In the genomic region with DNA sequence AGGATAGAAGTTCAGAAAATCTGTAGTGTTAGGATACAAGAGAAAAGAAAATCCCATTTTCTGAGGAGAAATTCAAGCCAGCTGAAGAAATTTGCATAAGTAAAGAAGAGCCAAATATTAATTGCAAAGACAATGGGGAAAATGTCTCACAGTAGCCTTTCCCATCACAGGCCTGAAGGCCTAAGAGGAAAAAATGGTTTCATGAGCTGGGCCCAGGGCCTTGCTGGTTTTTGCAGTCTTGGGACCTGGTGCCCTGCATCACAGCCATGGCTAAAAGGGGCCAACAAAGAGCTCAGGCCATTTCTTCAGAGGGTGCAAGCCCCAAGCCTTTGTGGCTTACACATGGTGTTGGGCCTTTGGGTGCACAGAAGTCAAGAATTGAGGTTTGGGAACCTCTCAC, we compare ENCODE assay signal across 35 cellular contexts.
"Had no signal": no experiment of that assay in that cellular context is flagged by ENCODE, and none has a peak within 500 bp of the region (broad histone marks: within the 10 kb centered on the region; RNA-seq: fewer than 3 reads in every experiment).

No MANE protein-coding gene starts in this region.

- H3K9me3 ChIP-seq: MG63 had no signal

- H3K4me3 ChIP-seq: MG63 had no signal

- H3K27me3 ChIP-seq: MG63 had no signal

- DNase-seq: Karpas-422, Kasumi-1, MG63, MM.1S, MV-4-11, NCI-H1048, NCI-H1092, NCI-H1092 treated with DMSO at 0.1 percent for 48 hours, NCI-H1105, NCI-H1105 treated with DMSO at 0.1 percent for 48 hours, NCI-H1417, NCI-H1417 treated with DMSO at 0.1 percent for 48 hours, NCI-H1436, NCI-H1436 treated with DMSO at 0.1 percent for 48 hours, NCI-H146, NCI-H1694, NCI-H1694 treated with DMSO at 0.1 percent for 48 hours, NCI-H187, NCI-H187 treated with DMSO at 0.1 percent for 48 hours, NCI-H1930, NCI-H2029, NCI-H2029 treated with DMSO at 0.1 percent for 48 hours, NCI-H2081, NCI-H2081 treated with DMSO at 0.1 percent for 48 hours, NCI-H2107, NCI-H2171, NCI-H2171 treated with DMSO at 0.1 percent for 48 hours, NCI-H2227 treated with DMSO at 0.1 percent for 48 hours, NCI-H226, NCI-H345, NCI-H446, NCI-H446 treated with DMSO at 0.1 percent for 48 hours, NCI-H510A, NCI-H510A treated with DMSO at 0.1 percent for 48 hours, NCI-H524 had no signal

- H3K36me3 ChIP-seq: MG63 had no signal
